In the genomic region with DNA sequence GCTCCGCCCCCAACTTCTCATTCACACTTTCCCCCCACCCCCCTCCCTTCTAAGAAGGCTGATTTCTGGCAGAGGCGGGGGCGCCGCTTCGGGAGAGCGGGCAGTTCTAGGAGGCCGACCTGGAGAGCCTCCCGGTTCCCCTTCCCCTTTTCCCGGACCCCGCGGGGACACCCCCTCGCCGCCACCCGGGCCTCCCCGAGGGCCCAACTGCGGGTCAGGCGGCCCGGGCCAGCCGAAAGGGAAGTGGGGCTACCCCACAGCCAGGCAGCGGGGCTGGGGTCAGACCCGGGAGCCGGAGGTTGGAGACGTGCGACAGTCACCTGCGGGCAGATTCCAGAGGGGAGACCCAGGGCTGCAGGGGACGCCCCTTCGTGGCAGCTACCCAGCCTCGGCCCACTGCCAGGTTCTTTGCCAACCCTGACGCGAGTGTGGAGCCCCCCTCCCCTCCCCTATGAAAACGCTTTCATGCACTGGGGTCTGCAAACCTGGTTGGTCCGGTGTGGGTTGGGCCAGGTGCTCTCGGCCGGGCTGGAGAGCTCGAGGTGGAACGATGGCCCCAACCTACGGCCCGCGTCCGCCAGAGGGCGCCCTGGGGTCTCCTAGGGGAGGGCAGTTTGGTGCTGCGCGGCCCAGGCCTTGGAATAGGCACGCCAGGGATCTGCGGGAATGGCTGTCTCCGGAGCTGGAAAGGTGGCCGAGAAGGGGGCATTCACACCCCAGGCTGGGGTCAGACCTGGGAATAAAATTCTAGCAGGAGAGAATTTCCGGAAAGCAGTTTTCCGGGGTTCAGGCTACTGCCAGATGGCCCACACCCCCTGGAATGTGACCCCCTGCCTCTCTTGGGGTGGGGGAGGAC, we compare ENCODE assay signal across 1 cellular context.
TF ChIP-seq lines count a peak whose summit lies in the region.

No MANE protein-coding gene starts in this region.

TF ChIP-seq in K562, 482 proteins besides CTCF, POLR2A, EP300 and RAD21 (continued from another document and continues in another):
- no peak for TF ChIP-seq MGA (IDR thresholded peaks at IDR 0.05)
- peak; percentile 56; the same call in 1 of the 2 replicates for TF ChIP-seq CC2D1A (IDR thresholded peaks at IDR 0.05)
- peak; percentile 65; the same call in 1 of the 2 replicates for TF ChIP-seq MYC (IDR thresholded peaks at IDR 0.05; ENCODE audit: low read depth, low read length)
- peak; percentile 78; the same call in 1 of the 2 replicates for TF ChIP-seq MYC (CRISPR knock-in tag; IDR thresholded peaks at IDR 0.05; ENCODE audit: borderline replicate concordance, low read depth)
- peak; percentile 88 for TF ChIP-seq SMC3 (conservative IDR thresholded peaks at IDR 0.05; ENCODE audit: insufficient read depth, low read depth, low read length)
- TF ChIP-seq AFF4 (CRISPR knock-in tag; IDR thresholded peaks at IDR 0.05) = 0 out of 2 replicates have a peak, but pooled peaks have one; percentile 43
- TF ChIP-seq TRIM24 (IDR thresholded peaks at IDR 0.05) = peak in 1 of 2 experiments; percentile 35; a peak in 1 of 4 replicates
- TF ChIP-seq, protein P1, sequence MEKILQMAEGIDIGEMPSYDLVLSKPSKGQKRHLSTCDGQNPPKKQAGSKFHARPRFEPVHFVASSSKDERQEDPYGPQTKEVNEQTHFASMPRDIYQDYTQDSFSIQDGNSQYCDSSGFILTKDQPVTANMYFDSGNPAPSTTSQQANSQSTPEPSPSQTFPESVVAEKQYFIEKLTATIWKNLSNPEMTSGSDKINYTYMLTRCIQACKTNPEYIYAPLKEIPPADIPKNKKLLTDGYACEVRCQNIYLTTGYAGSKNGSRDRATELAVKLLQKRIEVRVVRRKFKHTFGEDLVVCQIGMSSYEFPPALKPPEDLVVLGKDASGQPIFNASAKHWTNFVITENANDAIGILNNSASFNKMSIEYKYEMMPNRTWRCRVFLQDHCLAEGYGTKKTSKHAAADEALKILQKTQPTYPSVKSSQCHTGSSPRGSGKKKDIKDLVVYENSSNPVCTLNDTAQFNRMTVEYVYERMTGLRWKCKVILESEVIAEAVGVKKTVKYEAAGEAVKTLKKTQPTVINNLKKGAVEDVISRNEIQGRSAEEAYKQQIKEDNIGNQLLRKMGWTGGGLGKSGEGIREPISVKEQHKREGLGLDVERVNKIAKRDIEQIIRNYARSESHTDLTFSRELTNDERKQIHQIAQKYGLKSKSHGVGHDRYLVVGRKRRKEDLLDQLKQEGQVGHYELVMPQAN (IDR thresholded peaks at IDR 0.05; ENCODE audit: borderline replicate concordance) = peak; percentile 29; the same call in 1 of the 2 replicates
- no peak for TF ChIP-seq ZNF347 (CRISPR knock-in tag; IDR thresholded peaks at IDR 0.05; ENCODE audit: low read depth)
- TF ChIP-seq HDAC2 (IDR thresholded peaks at IDR 0.05) = peak; percentile 69; the same call in 1 of the 2 replicates
- TF ChIP-seq ZFX (CRISPR knock-in tag; IDR thresholded peaks at IDR 0.05) = peak; percentile 30; the same call in 1 of the 2 replicates
- TF ChIP-seq, protein P2, sequence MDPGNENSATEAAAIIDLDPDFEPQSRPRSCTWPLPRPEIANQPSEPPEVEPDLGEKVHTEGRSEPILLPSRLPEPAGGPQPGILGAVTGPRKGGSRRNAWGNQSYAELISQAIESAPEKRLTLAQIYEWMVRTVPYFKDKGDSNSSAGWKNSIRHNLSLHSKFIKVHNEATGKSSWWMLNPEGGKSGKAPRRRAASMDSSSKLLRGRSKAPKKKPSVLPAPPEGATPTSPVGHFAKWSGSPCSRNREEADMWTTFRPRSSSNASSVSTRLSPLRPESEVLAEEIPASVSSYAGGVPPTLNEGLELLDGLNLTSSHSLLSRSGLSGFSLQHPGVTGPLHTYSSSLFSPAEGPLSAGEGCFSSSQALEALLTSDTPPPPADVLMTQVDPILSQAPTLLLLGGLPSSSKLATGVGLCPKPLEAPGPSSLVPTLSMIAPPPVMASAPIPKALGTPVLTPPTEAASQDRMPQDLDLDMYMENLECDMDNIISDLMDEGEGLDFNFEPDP (CRISPR knock-in tag; IDR thresholded peaks at IDR 0.05) = no peak
- peak; percentile 45 for TF ChIP-seq BCOR (IDR thresholded peaks at IDR 0.05)
- TF ChIP-seq, protein P3, sequence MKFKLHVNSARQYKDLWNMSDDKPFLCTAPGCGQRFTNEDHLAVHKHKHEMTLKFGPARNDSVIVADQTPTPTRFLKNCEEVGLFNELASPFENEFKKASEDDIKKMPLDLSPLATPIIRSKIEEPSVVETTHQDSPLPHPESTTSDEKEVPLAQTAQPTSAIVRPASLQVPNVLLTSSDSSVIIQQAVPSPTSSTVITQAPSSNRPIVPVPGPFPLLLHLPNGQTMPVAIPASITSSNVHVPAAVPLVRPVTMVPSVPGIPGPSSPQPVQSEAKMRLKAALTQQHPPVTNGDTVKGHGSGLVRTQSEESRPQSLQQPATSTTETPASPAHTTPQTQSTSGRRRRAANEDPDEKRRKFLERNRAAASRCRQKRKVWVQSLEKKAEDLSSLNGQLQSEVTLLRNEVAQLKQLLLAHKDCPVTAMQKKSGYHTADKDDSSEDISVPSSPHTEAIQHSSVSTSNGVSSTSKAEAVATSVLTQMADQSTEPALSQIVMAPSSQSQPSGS (CRISPR knock-in tag; IDR thresholded peaks at IDR 0.05) = no peak
- 0 out of 2 replicates have a peak, but pooled peaks have one; percentile 46 for TF ChIP-seq SPI1 (IDR thresholded peaks at IDR 0.05; ENCODE audit: borderline replicate concordance, low read depth, low read length)
- TF ChIP-seq ATF1 (CRISPR knock-in tag; IDR thresholded peaks at IDR 0.05) = no peak
- TF ChIP-seq ATF1 (tag; IDR thresholded peaks at IDR 0.05) = peak; percentile 44
- TF ChIP-seq FIP1L1 (IDR thresholded peaks at IDR 0.05; ENCODE audit: low read depth, low read length, poor library complexity, severe bottlenecking) = peak; percentile 75
- TF ChIP-seq, protein P4, sequence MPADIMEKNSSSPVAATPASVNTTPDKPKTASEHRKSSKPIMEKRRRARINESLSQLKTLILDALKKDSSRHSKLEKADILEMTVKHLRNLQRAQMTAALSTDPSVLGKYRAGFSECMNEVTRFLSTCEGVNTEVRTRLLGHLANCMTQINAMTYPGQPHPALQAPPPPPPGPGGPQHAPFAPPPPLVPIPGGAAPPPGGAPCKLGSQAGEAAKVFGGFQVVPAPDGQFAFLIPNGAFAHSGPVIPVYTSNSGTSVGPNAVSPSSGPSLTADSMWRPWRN (IDR thresholded peaks at IDR 0.05; ENCODE audit: low read depth) = 0 out of 2 replicates have a peak, but pooled peaks have one; percentile 29
- TF ChIP-seq ZNF639 (CRISPR knock-in tag; conservative IDR thresholded peaks at IDR 0.05 in 1 of 2, IDR thresholded peaks at IDR 0.05 in 1 of 2) = peak in 1 of 2 experiments; percentile 58; a peak in 2 of 4 replicates
- no peak for TF ChIP-seq BRD9 (IDR thresholded peaks at IDR 0.05; ENCODE audit: low read depth, partially characterized antibody)
- peak; percentile 81; the same call in 1 of the 2 replicates for TF ChIP-seq RB1 (IDR thresholded peaks at IDR 0.05; ENCODE audit: low read depth)
- no peak for TF ChIP-seq ETS2 (tag; IDR thresholded peaks at IDR 0.05; ENCODE audit: borderline replicate concordance, poor library complexity, severe bottlenecking)
